9 cellular contexts compared by ENCODE assay signal in the genomic region with DNA sequence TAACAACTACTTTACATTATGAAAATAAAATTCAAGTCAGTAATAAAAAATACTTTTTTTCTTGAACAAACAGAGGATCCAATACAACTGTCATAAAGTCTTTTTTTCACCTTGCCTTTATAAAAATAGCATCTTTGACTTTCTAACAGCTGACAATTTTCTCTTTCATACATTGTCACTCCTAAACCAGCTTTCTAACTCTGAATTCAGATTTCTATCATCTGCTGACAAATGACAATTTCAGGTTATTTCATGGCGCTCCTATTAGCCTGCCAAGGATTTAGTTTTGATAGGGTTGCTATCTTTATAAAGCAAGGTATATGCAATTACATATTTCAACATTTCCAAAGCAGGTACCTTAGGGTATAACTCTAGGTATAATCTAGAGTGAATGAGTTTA. TPM values are rescaled to one million over a fixed set of nuclear protein-coding genes. Genes with fewer than 3 reads are reported as not detected.
"Had no signal": no experiment of that assay in that cellular context is flagged by ENCODE, and none has a peak within 500 bp of the region (broad histone marks: within the 10 kb centered on the region; RNA-seq: fewer than 3 reads in every experiment).

No MANE protein-coding gene starts in this region.

- DNase-seq: GM23248, GOT3, H7, H9, HCEC 1CT, HFFc6 had no signal

- H3K9me3 ChIP-seq: HAP-1 had no signal

- H2AFZ ChIP-seq: GM23248, GM23338 had no signal

- H3K9ac ChIP-seq: GM23248 had no signal

- H3K36me3 ChIP-seq: HAP-1 had no signal

- H3K4me3 ChIP-seq: GM23248, GM23338, HAP-1 had no signal

- H3K4me2 ChIP-seq: GM23338 had no signal

- H3K27ac ChIP-seq: GM23248 had no signal

RNA-seq across cellular contexts. Expression of gene NAA11, which starts 14.6 kb away (rescaled TPM):
- polyA plus RNA-seq: GM23248, GM23338, H1 had no signal
